ENCODE assay signal across 5 cellular contexts in genomic region chr3:186887507-186887938, GRCh38. TPM values are rescaled to one million over a fixed set of nuclear protein-coding genes. Genes with fewer than 3 reads are reported as not detected.
"Had no signal": no experiment of that assay in that cellular context is flagged by ENCODE, and none has a peak within 500 bp of the region (broad histone marks: within the 10 kb centered on the region; RNA-seq: fewer than 3 reads in every experiment).

No MANE protein-coding gene starts in this region.

RNA-seq across cellular contexts. Expression of gene ADIPOQ, which starts 45.0 kb away (rescaled TPM):
- total RNA-seq: H4, H7, HepG2, HT-29 had no signal
- polyA plus RNA-seq: HepG2, IgD-negative memory B cell had no signal
